Comparison of ENCODE assay signal across 1 cellular context in the genomic region with DNA sequence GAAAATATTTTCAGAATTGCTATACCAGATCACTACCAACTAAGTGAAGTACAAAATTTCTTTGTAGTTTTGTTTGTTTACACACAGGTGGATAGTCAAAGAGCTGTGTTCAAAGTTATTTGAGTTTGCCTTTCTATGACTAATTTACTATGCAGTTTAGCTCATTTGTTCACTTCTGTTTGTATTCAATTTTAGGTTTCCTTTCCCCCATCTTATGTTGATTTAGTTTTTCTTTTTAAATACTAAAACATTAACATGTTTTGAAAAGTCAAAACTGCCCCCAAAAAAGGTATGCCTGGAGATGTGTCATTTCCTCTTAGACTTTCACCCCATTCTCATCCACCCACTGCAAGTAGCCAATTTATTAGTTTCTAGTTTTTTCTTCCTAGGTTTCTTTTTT.
TF ChIP-seq lines count a peak whose summit lies in the region.

No MANE protein-coding gene starts in this region.

TF ChIP-seq in HepG2, 621 proteins besides CTCF, POLR2A, EP300 and RAD21 (continued from another document):
- TF ChIP-seq ZNF609 (CRISPR knock-in tag; IDR thresholded peaks at IDR 0.05; ENCODE audit: borderline replicate concordance) (no peak), ZNF12 (CRISPR knock-in tag; IDR thresholded peaks at IDR 0.05) (no peak), HHEX (CRISPR knock-in tag; IDR thresholded peaks at IDR 0.05) (peak; percentile 17; the same call in 1 of the 2 replicates), PRDM4 (CRISPR knock-in tag; IDR thresholded peaks at IDR 0.05; ENCODE audit: borderline replicate concordance) (no peak), ZNF383 (CRISPR knock-in tag; IDR thresholded peaks at IDR 0.05; ENCODE audit: borderline replicate concordance) (no peak), PHF8 (CRISPR knock-in tag; IDR thresholded peaks at IDR 0.05) (no peak), ATF1 (CRISPR knock-in tag; IDR thresholded peaks at IDR 0.05) (0 out of 2 replicates have a peak, but pooled peaks have one; percentile 14), NFIC (IDR thresholded peaks at IDR 0.05; ENCODE audit: low read length) (peak; percentile 78; the same call in 1 of the 2 replicates), PAWR (CRISPR knock-in tag; IDR thresholded peaks at IDR 0.05; ENCODE audit: borderline replicate concordance) (no peak)
TF ChIP-seq in HepG2: peak in this region for 35.
